ENCODE assay signal across 15 cellular contexts in the genomic region with DNA sequence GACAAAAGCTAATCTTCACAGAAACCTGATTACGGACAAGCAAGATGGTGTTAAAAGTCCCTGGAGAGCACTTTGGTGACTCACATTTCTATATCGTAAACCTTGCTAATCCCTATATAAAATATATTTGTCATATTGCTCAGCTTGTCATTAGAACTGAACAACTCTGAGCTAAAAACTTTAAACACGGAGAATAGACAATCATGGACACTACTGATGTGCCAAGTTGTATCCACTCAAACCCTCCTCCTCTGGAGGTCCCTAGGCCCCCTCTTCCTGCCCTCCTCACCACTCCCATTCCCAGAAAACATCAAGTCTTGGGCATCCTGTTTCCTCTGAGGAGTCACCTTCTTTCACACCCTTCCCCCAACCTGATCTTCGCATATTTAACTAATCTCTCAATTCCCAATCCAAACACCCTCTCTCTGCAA.
DNase-seq lines count a peak whose midpoint lies in the region; ATAC-seq and TF ChIP-seq lines count a peak whose summit lies in the region.
"Had no signal": no experiment of that assay in that cellular context is flagged by ENCODE, and none has a peak within 500 bp of the region (broad histone marks: within the 10 kb centered on the region; RNA-seq: fewer than 3 reads in every experiment).

No MANE protein-coding gene starts in this region.

- peaks cover 5% of the 10 kb centered on the region for H3K27me3 Mint-ChIP-seq in nephron progenitor cell (ENCODE audit: low read depth, poor library complexity)
- no peaks in the 10 kb centered on the region for H3K27me3 Mint-ChIP-seq in T-helper 2 cell treated with Interferon-gamma antibody and Interleukin-4, amounts not matched to agents 5 μg/mL and 100 μg/mL, for 36 hours (ENCODE audit: low read depth)

- TF ChIP-seq CTCF in right atrium auricular region (IDR thresholded peaks at IDR 0.05): no peak
- no peak for TF ChIP-seq CTCF in coronary artery (IDR thresholded peaks at IDR 0.05)
- TF ChIP-seq CTCF in nephron progenitor cell (IDR thresholded peaks at IDR 0.05): no peak
- no peak for TF ChIP-seq CTCF in upper lobe of right lung (IDR thresholded peaks at IDR 0.05)

- H3K4me1 ChIP-seq in right atrium auricular region (peaks cover 0 to 20% of the 10 kb centered on the region in 2 donors), upper lobe of right lung (peaks cover 23% of the 10 kb centered on the region)
- H3K4me1 ChIP-seq: HAP-1 had no signal

- H3K36me3 ChIP-seq in right atrium auricular region (no peaks in the 10 kb centered on the region), upper lobe of right lung (no peaks in the 10 kb centered on the region)
- H3K36me3 ChIP-seq: HAP-1 had no signal

- ATAC-seq in left ventricle myocardium superior: no peak
- no peak for ATAC-seq in upper lobe of right lung
- ATAC-seq: GM12878; naive thymus-derived CD8-positive, alpha-beta T cell had no signal

- H3K9me3 ChIP-seq in right atrium auricular region: no peaks in the 10 kb centered on the region
- no peaks in the 10 kb centered on the region for H3K9me3 ChIP-seq in upper lobe of right lung
- H3K9me3 ChIP-seq: HAP-1, testis had no signal

- no peak overlapping the region for H3K4me3 Mint-ChIP-seq in nephron progenitor cell
- H3K4me3 Mint-ChIP-seq in T-helper 2 cell treated with Interferon-gamma antibody and Interleukin-4, amounts not matched to agents 5 μg/mL and 100 μg/mL, for 36 hours: no peak overlapping the region
- H3K4me3 Mint-ChIP-seq: naive thymus-derived CD8-positive, alpha-beta T cell had no signal

- no peaks in the 10 kb centered on the region for H3K27me3 ChIP-seq in right atrium auricular region
- no peaks in the 10 kb centered on the region for H3K27me3 ChIP-seq in upper lobe of right lung
- H3K27me3 ChIP-seq: testis had no signal

- no peaks in the 10 kb centered on the region for H3K36me3 Mint-ChIP-seq in nephron progenitor cell (ENCODE audit: low read depth)
- H3K36me3 Mint-ChIP-seq in T-helper 2 cell treated with Interferon-gamma antibody and Interleukin-4, amounts not matched to agents 5 μg/mL and 100 μg/mL, for 36 hours (ENCODE audit: low read depth): no peaks in the 10 kb centered on the region
- H3K36me3 Mint-ChIP-seq: naive thymus-derived CD8-positive, alpha-beta T cell had no signal

- peaks cover 4% of the 10 kb centered on the region for H3K9me3 Mint-ChIP-seq in nephron progenitor cell
- no peaks in the 10 kb centered on the region for H3K9me3 Mint-ChIP-seq in T-helper 2 cell treated with Interferon-gamma antibody and Interleukin-4, amounts not matched to agents 5 μg/mL and 100 μg/mL, for 36 hours

- intact Hi-C loops in left ventricle myocardium superior (cut with micrococcal nuclease): no loop called here
- intact Hi-C loops in upper lobe of right lung (cut with DNase I): no loop called here

- DNase-seq in right atrium auricular region (ENCODE audit: low spot score) (no peak), left ventricle myocardium superior (no peak), coronary artery (ENCODE audit: low spot score) (no peak), nephron progenitor cell (no peak), occipital lobe (lab: John Stamatoyannopoulos, UW) (no peak), upper lobe of right lung (no peak), KG1 (lab: John Stamatoyannopoulos, UW) (no peak)
- no peak for DNase-seq in T-helper 2 cell treated with Interferon-gamma antibody and Interleukin-4, amounts not matched to agents 5 μg/mL and 100 μg/mL, for 36 hours (ENCODE audit: low spot score)
- DNase-seq: activated gamma-delta T cell; DMS53; naive thymus-derived CD8-positive, alpha-beta T cell; NCI-H510A treated with DMSO at 0.1 percent for 48 hours; testis had no signal

- H3K4me1 Mint-ChIP-seq in nephron progenitor cell: peaks cover 11% of the 10 kb centered on the region
- no peaks in the 10 kb centered on the region for H3K4me1 Mint-ChIP-seq in T-helper 2 cell treated with Interferon-gamma antibody and Interleukin-4, amounts not matched to agents 5 μg/mL and 100 μg/mL, for 36 hours (ENCODE audit: low read depth)
- H3K4me1 Mint-ChIP-seq: naive thymus-derived CD8-positive, alpha-beta T cell had no signal

- peak overlapping the region; percentile 9 for H3K27ac Mint-ChIP-seq in nephron progenitor cell
- no peak overlapping the region for H3K27ac Mint-ChIP-seq in T-helper 2 cell treated with Interferon-gamma antibody and Interleukin-4, amounts not matched to agents 5 μg/mL and 100 μg/mL, for 36 hours
- H3K27ac Mint-ChIP-seq: naive thymus-derived CD8-positive, alpha-beta T cell had no signal

- H3K4me3 ChIP-seq in right atrium auricular region: no peak overlapping the region
- H3K4me3 ChIP-seq in coronary artery: no peak overlapping the region
- no peak overlapping the region for H3K4me3 ChIP-seq in upper lobe of right lung
- H3K4me3 ChIP-seq: GM12878, HAP-1, testis had no signal

- H3K27ac ChIP-seq in right atrium auricular region (peak overlapping the region; percentile 73), coronary artery (peak overlapping the region; percentile 57 to 84), upper lobe of right lung (no peak overlapping the region)
